In the genomic region with DNA sequence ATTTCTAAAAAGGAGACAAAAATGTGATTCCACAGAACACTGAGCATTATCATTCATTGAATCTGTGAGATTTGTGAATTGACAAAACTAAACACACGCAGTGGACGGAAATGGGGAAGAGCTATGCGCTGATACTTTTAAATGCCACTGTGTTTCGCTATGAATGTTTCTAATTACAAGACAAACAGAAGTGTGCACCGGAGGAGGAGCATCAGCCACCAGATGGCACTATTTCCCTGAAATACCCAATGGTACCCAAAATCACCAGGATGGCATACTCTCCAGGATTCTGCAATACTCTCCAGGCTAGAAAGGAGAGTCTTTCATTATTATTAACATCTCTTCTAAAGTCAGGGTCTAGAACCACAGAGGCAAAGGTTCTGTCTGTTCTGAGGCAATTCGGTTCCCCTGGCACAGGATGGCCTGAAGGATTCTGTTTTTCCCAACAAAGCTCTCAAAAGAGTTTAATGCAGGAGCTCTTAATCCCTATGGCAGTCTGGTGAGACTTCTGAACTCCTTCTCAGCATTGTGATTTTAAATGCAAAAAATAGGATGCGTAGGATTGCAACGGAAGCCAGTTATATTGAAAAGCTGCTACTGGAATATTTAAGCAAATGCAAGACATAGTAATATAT, we compare ENCODE assay signal across 8 cellular contexts. TPM values are rescaled to one million over a fixed set of nuclear protein-coding genes. Genes with fewer than 3 reads are reported as not detected.
DNase-seq lines count a peak whose midpoint lies in the region; ATAC-seq lines count a peak whose summit lies in the region.

No MANE protein-coding gene starts in this region.

- no peaks in the 10 kb centered on the region for H3K36me3 ChIP-seq in mesendoderm (ENCODE audit: control insufficient read depth, insufficient read depth, low read length)

- H3K4ac ChIP-seq in mesendoderm (ENCODE audit: low read depth, low read length): no peak overlapping the region

- no peak overlapping the region for H3K27ac ChIP-seq in mesendoderm (ENCODE audit: low read depth, low read length)

- no peak overlapping the region for H3K4me2 ChIP-seq in mesendoderm (ENCODE audit: low read length)

- H4K8ac ChIP-seq in mesendoderm (ENCODE audit: low read depth, low read length): no peak overlapping the region

- no peak overlapping the region for H3K4me3 ChIP-seq in mesendoderm (ENCODE audit: low read length)

- no peaks in the 10 kb centered on the region for H3K79me1 ChIP-seq in mesendoderm (ENCODE audit: low read length)

- H2BK15ac ChIP-seq in mesendoderm (replicated peaks; ENCODE audit: low read depth): no peak overlapping the region

- no peak overlapping the region for H3K18ac ChIP-seq in mesendoderm (ENCODE audit: low read length)

- no CpG with 5 or more reads among the region's 8 CpGs for WGBS in mesendoderm (ENCODE audit: extremely low coverage, insufficient coverage, low lambda C conversion rate)

- H3K9ac ChIP-seq in mesendoderm (ENCODE audit: low read length): no peak overlapping the region

- H3K56ac ChIP-seq in mesendoderm (ENCODE audit: low read length): no peak overlapping the region

- H2BK120ac ChIP-seq in mesendoderm (ENCODE audit: low read depth, low read length): no peak overlapping the region

- DNase-seq in COR-L47 (lab: John Stamatoyannopoulos, UW) (peak; percentile 86), NCI-H510A treated with DMSO at 0.1 percent for 48 hours (lab: John Stamatoyannopoulos, UW) (peak; percentile 75), mesendoderm (peak; percentile 69)
- DNase-seq in activated CD4-positive, alpha-beta T cell treated with anti-CD3 and anti-CD28 coated beads, Interleukin-2, amount 50 U/mL, for 1 hour: peak; percentile 53
- DNase-seq in effector CD8-positive, alpha-beta T cell (lab: John Stamatoyannopoulos, UW): peak; percentile 23
- DNase-seq in stimulated activated CD8-positive, alpha-beta memory T cell treated with anti-CD3 and anti-CD28 coated beads, Interleukin-4, amount 100 ng/mL, for 24 hours (ENCODE audit: low read depth): peak; percentile 38

- H4K5ac ChIP-seq in mesendoderm (ENCODE audit: low read length): no peak overlapping the region

- ATAC-seq in GM19438 (IDR thresholded peaks at IDR 0.05; ENCODE audit: low read depth, unreplicated experiment): peak; percentile 78
- peak; percentile 96 for ATAC-seq in HG03460 (IDR thresholded peaks at IDR 0.05; ENCODE audit: unreplicated experiment)

- no peaks in the 10 kb centered on the region for H3K27me3 ChIP-seq in mesendoderm (ENCODE audit: insufficient read depth, low read length, poor library complexity)

- H3K79me2 ChIP-seq in mesendoderm (ENCODE audit: control insufficient read depth, insufficient read depth, low read length): no peaks in the 10 kb centered on the region

- no peak overlapping the region for H2BK5ac ChIP-seq in mesendoderm (ENCODE audit: low read length)

- H3K23ac ChIP-seq in mesendoderm (ENCODE audit: low read length): no peak overlapping the region

- H2AK5ac ChIP-seq in mesendoderm (ENCODE audit: low read length): no peak overlapping the region

- H3K4me1 ChIP-seq in mesendoderm (ENCODE audit: control insufficient read depth, low read depth, low read length): no peaks in the 10 kb centered on the region

RNA-seq across cellular contexts. Expression of a gene that starts 13.8 kb away (rescaled TPM):
- polyA plus RNA-seq in mesendoderm (2013, experiment 1 of 2): 137 TPM
- 120 TPM for polyA plus RNA-seq in mesendoderm (2013, experiment 2 of 2)

Comparison
In these comparisons a context has a peak if more than half of its experiments do, and no peak if none do; other contexts are left out.
1. DNase-seq: peak in every context shown above with its lines; median percentile 86 in COR-L47; 75 in NCI-H510A treated with DMSO at 0.1 percent for 48 hours; 69 in mesendoderm; 53 in activated CD4-positive, alpha-beta T cell treated with anti-CD3 and anti-CD28 coated beads, Interleukin-2, amount 50 U/mL, for 1 hour; 38 in stimulated activated CD8-positive, alpha-beta memory T cell treated with anti-CD3 and anti-CD28 coated beads, Interleukin-4, amount 100 ng/mL, for 24 hours; 23 in effector CD8-positive, alpha-beta T cell.